ENCODE assay signal across 18 cellular contexts in genomic region chr16:19528666-19529065, GRCh38.
"Had no signal": no experiment of that assay in that cellular context is flagged by ENCODE, and none has a peak within 500 bp of the region (broad histone marks: within the 10 kb centered on the region; RNA-seq: fewer than 3 reads in every experiment).

No MANE protein-coding gene starts in this region.

- H2AFZ ChIP-seq: neural progenitor cell had no signal

- H3K9me3 ChIP-seq: heart right ventricle, left ventricle myocardium inferior, lower lobe of right lung, ovary, right atrium auricular region, stomach, thyroid gland had no signal

- FAIRE-seq: colon, frontal cortex, small intestine, urothelium cell line had no signal

- H3K4me2 ChIP-seq: neural progenitor cell had no signal

- DNase-seq: effector CD8-positive, alpha-beta T cell; heart right ventricle; islet precursor cell; left ventricle myocardium inferior; lower lobe of right lung; midbrain; ovary; small intestine; stimulated activated CD4-positive, alpha-beta T cell treated with anti-CD3 and anti-CD28 coated beads, Interleukin-12 subunit alpha, Interleukin-12 subunit beta, amount 100 ng/mL, for 4 hours; stimulated activated naive CD4-positive, alpha-beta T cell; stomach; thyroid gland had no signal

- H3K27ac ChIP-seq: heart right ventricle, left ventricle myocardium inferior, lower lobe of right lung, neural progenitor cell, ovary, right atrium auricular region, stomach, thyroid gland had no signal

- H3K4me3 ChIP-seq: heart right ventricle, left ventricle myocardium inferior, lower lobe of right lung, neural progenitor cell, ovary, right atrium auricular region, stomach, thyroid gland had no signal

- H3K27me3 ChIP-seq: heart right ventricle, neural progenitor cell, ovary, right atrium auricular region, stomach, thyroid gland had no signal

- H3K9ac ChIP-seq: neural progenitor cell had no signal

- H3K36me3 ChIP-seq: ovary had no signal

- ATAC-seq: heart right ventricle; lower lobe of right lung; natural killer cell treated with Interleukin-12 subunit alpha and Interleukin-12 subunit beta and Interleukin-15 and Interleukin-18, amount 100 ng/mL, for 72 hours had no signal
